ENCODE assay signal across 1 cellular context in genomic region chr18:52367962-52368745, GRCh38.
TF ChIP-seq lines count a peak whose summit lies in the region.

No MANE protein-coding gene starts in this region.

TF ChIP-seq in GM23338, 12 proteins besides CTCF, POLR2A, EP300 and RAD21 (continued from another document):
- no peak for TF ChIP-seq ZNF462 (CRISPR knock-in tag; IDR thresholded peaks at IDR 0.05)
